Comparison of ENCODE assay signal across 1 cellular context in the genomic region with DNA sequence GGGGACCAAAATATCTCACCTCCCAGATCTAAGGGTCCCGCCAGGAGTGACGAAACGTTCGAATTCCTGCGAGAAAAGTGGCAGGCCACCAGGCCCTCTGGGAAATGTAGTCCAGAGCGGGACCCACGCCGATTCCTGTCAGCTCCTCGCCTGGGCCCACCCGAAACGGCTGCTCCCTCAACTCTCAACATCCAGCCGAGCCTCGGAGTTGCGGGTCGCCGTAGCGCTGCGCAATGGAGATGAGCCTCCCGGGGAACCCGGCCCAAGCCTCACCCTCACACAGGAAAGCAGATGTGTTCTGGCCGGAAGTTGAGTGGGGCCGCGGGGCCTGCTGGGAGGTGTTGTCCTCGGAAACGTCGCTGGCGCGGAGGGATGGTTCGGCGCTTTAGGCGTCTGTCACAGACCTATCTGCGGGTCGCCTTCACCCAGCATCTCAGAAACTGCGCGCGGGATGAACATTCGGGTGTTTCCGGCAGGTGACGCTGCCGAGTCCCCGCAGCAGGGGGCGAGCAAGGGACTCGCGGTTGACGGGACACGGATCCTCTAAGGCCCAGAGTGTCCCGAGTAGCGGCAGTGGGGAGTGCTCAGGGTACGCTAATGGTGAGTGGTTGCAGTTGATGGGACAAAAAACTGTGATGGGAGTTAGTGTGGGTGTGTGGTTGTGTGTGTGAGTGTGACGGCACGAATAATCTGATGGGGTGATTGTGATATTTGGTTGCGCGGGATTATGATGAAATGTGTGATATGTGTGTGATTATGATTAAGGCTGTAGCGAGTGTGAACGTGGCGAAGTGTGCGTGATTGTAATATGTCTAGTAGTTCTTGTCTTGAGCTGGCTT.
A peak's percentile ranks its signal among the peaks of the same experiment; 100 is the strongest.
TF ChIP-seq lines count a peak whose summit lies in the region.

A gene (plus strand): TSS at position 341 of the 839 bp plus-strand sequence. CDS start 6,439 bp downstream, outside the sequence.
A gene (minus strand): TSS at position 300 of the 839 bp plus-strand sequence. CDS start 1,124 bp downstream, outside the sequence.

TF ChIP-seq in HEK293, 187 proteins besides CTCF, POLR2A, EP300 and RAD21 (continued from another document):
- TF ChIP-seq, protein P1, sequence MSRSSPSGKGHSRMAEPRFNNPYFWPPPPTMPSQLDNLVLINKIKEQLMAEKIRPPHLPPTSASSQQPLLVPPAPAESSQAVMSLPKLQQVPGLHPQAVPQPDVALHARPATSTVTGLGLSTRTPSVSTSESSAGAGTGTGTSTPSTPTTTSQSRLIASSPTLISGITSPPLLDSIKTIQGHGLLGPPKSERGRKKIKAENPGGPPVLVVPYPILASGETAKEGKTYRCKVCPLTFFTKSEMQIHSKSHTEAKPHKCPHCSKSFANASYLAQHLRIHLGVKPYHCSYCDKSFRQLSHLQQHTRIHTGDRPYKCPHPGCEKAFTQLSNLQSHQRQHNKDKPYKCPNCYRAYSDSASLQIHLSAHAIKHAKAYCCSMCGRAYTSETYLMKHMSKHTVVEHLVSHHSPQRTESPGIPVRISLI (tag by site-specific recombination; IDR thresholded peaks at IDR 0.05): 0 out of 2 replicates have a peak, but pooled peaks have one; percentile 95
- TF ChIP-seq, protein P2, sequence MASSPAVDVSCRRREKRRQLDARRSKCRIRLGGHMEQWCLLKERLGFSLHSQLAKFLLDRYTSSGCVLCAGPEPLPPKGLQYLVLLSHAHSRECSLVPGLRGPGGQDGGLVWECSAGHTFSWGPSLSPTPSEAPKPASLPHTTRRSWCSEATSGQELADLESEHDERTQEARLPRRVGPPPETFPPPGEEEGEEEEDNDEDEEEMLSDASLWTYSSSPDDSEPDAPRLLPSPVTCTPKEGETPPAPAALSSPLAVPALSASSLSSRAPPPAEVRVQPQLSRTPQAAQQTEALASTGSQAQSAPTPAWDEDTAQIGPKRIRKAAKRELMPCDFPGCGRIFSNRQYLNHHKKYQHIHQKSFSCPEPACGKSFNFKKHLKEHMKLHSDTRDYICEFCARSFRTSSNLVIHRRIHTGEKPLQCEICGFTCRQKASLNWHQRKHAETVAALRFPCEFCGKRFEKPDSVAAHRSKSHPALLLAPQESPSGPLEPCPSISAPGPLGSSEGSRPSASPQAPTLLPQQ (tag by site-specific recombination; IDR thresholded peaks at IDR 0.05): peak; percentile 92
- peak; percentile 99; the same call in 1 of the 2 replicates for TF ChIP-seq ZFP37 (tag by site-specific recombination; IDR thresholded peaks at IDR 0.05)
- no peak for TF ChIP-seq ZNF311 (tag by site-specific recombination; IDR thresholded peaks at IDR 0.05; ENCODE audit: borderline replicate concordance)
- TF ChIP-seq, protein P3, sequence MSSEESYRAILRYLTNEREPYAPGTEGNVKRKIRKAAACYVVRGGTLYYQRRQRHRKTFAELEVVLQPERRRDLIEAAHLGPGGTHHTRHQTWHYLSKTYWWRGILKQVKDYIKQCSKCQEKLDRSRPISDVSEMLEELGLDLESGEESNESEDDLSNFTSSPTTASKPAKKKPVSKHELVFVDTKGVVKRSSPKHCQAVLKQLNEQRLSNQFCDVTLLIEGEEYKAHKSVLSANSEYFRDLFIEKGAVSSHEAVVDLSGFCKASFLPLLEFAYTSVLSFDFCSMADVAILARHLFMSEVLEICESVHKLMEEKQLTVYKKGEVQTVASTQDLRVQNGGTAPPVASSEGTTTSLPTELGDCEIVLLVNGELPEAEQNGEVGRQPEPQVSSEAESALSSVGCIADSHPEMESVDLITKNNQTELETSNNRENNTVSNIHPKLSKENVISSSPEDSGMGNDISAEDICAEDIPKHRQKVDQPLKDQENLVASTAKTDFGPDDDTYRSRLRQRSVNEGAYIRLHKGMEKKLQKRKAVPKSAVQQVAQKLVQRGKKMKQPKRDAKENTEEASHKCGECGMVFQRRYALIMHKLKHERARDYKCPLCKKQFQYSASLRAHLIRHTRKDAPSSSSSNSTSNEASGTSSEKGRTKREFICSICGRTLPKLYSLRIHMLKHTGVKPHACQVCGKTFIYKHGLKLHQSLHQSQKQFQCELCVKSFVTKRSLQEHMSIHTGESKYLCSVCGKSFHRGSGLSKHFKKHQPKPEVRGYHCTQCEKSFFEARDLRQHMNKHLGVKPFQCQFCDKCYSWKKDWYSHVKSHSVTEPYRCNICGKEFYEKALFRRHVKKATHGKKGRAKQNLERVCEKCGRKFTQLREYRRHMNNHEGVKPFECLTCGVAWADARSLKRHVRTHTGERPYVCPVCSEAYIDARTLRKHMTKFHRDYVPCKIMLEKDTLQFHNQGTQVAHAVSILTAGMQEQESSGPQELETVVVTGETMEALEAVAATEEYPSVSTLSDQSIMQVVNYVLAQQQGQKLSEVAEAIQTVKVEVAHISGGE (tag by site-specific recombination; conservative IDR thresholded peaks at IDR 0.05; ENCODE audit: low read depth): peak; percentile 97
- peak; percentile 99 for TF ChIP-seq ZBTB48 (tag by site-specific recombination; IDR thresholded peaks at IDR 0.05)
- TF ChIP-seq ZBTB20 (tag by site-specific recombination; IDR thresholded peaks at IDR 0.05): peak; percentile 92
- peak; percentile 99 for TF ChIP-seq ZNF600 (tag by site-specific recombination; IDR thresholded peaks at IDR 0.05)
- peak; percentile 75 for TF ChIP-seq SP3 (tag by site-specific recombination; IDR thresholded peaks at IDR 0.05)
